Comparison of ENCODE assay signal across 1 cellular context in the genomic region with DNA sequence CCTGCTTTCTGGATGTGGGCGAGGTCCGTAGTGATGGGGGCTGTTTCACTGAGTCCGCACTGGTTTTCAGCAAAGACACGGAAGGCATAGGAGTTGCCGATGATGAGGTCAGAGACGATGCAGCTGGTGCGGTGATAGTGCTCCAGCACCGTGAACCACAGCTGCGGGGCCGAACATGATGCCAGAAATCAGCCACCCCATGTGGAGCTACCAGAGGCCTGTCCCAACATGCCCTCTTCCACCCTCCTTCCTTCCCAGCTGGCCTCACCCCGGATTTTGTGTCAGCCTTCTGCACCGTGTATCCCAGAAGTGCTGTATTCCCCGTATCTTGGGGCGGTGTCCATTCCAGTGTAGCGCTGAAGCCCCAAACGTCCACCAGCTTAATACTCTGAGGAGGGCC.
TF ChIP-seq lines count a peak whose summit lies in the region.

No MANE protein-coding gene starts in this region.

TF ChIP-seq in IMR-90, 13 proteins besides CTCF, POLR2A, EP300 and RAD21:
- TF ChIP-seq MXI1 (IDR thresholded peaks at IDR 0.05; ENCODE audit: borderline replicate concordance, low read depth, low read length) (no peak), RCOR1 (IDR thresholded peaks at IDR 0.05; ENCODE audit: insufficient replicate concordance, low read length) (no peak), CHD1 (IDR thresholded peaks at IDR 0.05; ENCODE audit: low read depth, low read length) (no peak), NFE2L2 (IDR thresholded peaks at IDR 0.05; ENCODE audit: low read depth, low read length) (no peak), SMC3 (IDR thresholded peaks at IDR 0.05; ENCODE audit: low read depth, low read length) (no peak), FOS (IDR thresholded peaks at IDR 0.05; ENCODE audit: low read depth, low read length) (no peak), CEBPB (IDR thresholded peaks at IDR 0.05; ENCODE audit: low read depth, low read length) (no peak), RFX5 (IDR thresholded peaks at IDR 0.05; ENCODE audit: low read depth, low read length) (no peak), MAZ (IDR thresholded peaks at IDR 0.05; ENCODE audit: borderline replicate concordance, low read depth, low read length) (no peak), BHLHE40 (IDR thresholded peaks at IDR 0.05; ENCODE audit: low read depth, low read length) (no peak), MAFK (IDR thresholded peaks at IDR 0.05; ENCODE audit: low read depth, low read length) (no peak), USF2 (IDR thresholded peaks at IDR 0.05; ENCODE audit: low read depth, low read length) (no peak)
- TF ChIP-seq, protein P1, sequence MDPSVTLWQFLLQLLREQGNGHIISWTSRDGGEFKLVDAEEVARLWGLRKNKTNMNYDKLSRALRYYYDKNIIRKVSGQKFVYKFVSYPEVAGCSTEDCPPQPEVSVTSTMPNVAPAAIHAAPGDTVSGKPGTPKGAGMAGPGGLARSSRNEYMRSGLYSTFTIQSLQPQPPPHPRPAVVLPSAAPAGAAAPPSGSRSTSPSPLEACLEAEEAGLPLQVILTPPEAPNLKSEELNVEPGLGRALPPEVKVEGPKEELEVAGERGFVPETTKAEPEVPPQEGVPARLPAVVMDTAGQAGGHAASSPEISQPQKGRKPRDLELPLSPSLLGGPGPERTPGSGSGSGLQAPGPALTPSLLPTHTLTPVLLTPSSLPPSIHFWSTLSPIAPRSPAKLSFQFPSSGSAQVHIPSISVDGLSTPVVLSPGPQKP (IDR thresholded peaks at IDR 0.05; ENCODE audit: borderline replicate concordance, low read depth, low read length): no peak
